ENCODE assay signal across 15 cellular contexts in the genomic region with DNA sequence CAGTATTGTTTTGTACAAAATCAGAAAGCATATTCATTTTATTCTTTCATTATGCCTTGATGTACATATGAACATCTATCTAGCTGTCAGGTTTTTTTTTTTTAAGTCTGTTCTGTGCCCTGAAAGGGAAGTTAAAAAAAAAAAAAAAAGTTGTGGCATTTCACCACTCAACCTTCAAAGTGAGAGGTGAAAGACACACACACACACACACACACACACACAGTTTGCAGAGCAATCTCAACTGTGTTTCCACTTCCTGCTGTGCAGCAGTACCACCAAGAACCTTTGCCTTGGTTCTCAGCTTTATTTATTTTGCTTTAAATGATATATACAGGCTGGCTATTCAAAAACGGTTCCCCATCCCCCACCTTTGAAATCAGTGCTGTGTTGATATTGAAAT.
DNase-seq lines count a peak whose midpoint lies in the region; ATAC-seq lines count a peak whose summit lies in the region.
"Had no signal": no experiment of that assay in that cellular context is flagged by ENCODE, and none has a peak within 500 bp of the region (broad histone marks: within the 10 kb centered on the region; RNA-seq: fewer than 3 reads in every experiment).

No MANE protein-coding gene starts in this region.

- H3K4me1 Mint-ChIP-seq in activated naive CD8-positive, alpha-beta T cell (ENCODE audit: low read depth), result peaks cover 72% of the 10 kb centered on the region

- no peak overlapping the region for H3K4me3 ChIP-seq in skeletal muscle satellite cell (ENCODE audit: low read length)
- H3K4me3 ChIP-seq: A549, breast epithelium, upper lobe of right lung had no signal

- no peaks in the 10 kb centered on the region for H3K36me3 ChIP-seq in skeletal muscle satellite cell (ENCODE audit: insufficient read depth, low read length)
- H3K36me3 ChIP-seq: breast epithelium, upper lobe of right lung had no signal

- no peaks in the 10 kb centered on the region for H3K27me3 Mint-ChIP-seq in activated naive CD8-positive, alpha-beta T cell

- H3K4me2 ChIP-seq in skeletal muscle satellite cell (ENCODE audit: low read length), result peak overlapping the region; percentile 50
- H3K4me2 ChIP-seq: A549 had no signal

- peak overlapping the region; percentile 61 for H3K4me3 Mint-ChIP-seq in activated naive CD8-positive, alpha-beta T cell

- peaks cover 4% of the 10 kb centered on the region for H3K36me3 Mint-ChIP-seq in activated naive CD8-positive, alpha-beta T cell

- DNase-seq in activated CD4-positive, alpha-beta T cell treated with anti-CD3 and anti-CD28 coated beads for 4 hours, result peak; percentile 15 to 20
- DNase-seq in activated CD4-positive, alpha-beta T cell treated with anti-CD3 and anti-CD28 coated beads, Interleukin-2, amount 50 U/mL, for 4 hours, result no peak
- peak; percentile 73 for DNase-seq in SW480 (ENCODE audit: low spot score)
- DNase-seq in NCI-H226, result no peak
- DNase-seq in germinal center (ENCODE audit: low spot score), result no peak
- DNase-seq: MM.1S, NCI-H2171 treated with DMSO at 0.1 percent for 48 hours, upper lobe of right lung had no signal

- H3K27me3 ChIP-seq in skeletal muscle satellite cell (ENCODE audit: control insufficient read depth, insufficient read depth, low read length), result no peaks in the 10 kb centered on the region
- H3K27me3 ChIP-seq: breast epithelium, upper lobe of right lung had no signal

- H3K9ac ChIP-seq in skeletal muscle satellite cell (ENCODE audit: low read depth, low read length), result peak overlapping the region; percentile 72

- H3K27ac Mint-ChIP-seq in activated naive CD8-positive, alpha-beta T cell, result peak overlapping the region; percentile 93

- H3K4me1 ChIP-seq in skeletal muscle satellite cell (ENCODE audit: control insufficient read depth, insufficient read depth, low read length), result peaks cover 41% of the 10 kb centered on the region
- H3K4me1 ChIP-seq: A549, breast epithelium, upper lobe of right lung had no signal

- H3K9me3 Mint-ChIP-seq in activated naive CD8-positive, alpha-beta T cell (ENCODE audit: low read depth), result peaks cover 3% of the 10 kb centered on the region

- no peak for ATAC-seq in GM21619 (IDR thresholded peaks at IDR 0.05; ENCODE audit: unreplicated experiment)
- ATAC-seq: A549, HCT116, sciatic nerve, upper lobe of right lung had no signal

- no peaks in the 10 kb centered on the region for H3K9me3 ChIP-seq in skeletal muscle satellite cell (replicated peaks; ENCODE audit: low read length)
- H3K9me3 ChIP-seq: A549, breast epithelium, upper lobe of right lung had no signal

Comparison
In these comparisons a context has a peak if more than half of its experiments do, and no peak if none do; other contexts are left out.
1. DNase-seq: peak in activated CD4-positive, alpha-beta T cell treated with anti-CD3 and anti-CD28 coated beads for 4 hours (2 of 2) and SW480 (single experiment); none in activated CD4-positive, alpha-beta T cell treated with anti-CD3 and anti-CD28 coated beads, Interleukin-2, amount 50 U/mL, for 4 hours (0 of 2), NCI-H226 (single experiment) and germinal center (single experiment).